In genomic region chr17:17960500-17961050, GRCh38 we compare ENCODE assay signal across 13 cellular contexts. TPM values are rescaled to one million over a fixed set of nuclear protein-coding genes. Genes with fewer than 3 reads are reported as not detected.
DNase-seq lines count a peak whose midpoint lies in the region; ATAC-seq and TF ChIP-seq lines count a peak whose summit lies in the region.
"Had no signal": no experiment of that assay in that cellular context is flagged by ENCODE, and none has a peak within 500 bp of the region (broad histone marks: within the 10 kb centered on the region; RNA-seq: fewer than 3 reads in every experiment).

No MANE protein-coding gene starts in this region.

- peak overlapping the region; percentile 79 for H3K27ac ChIP-seq in hepatocyte
- H3K27ac ChIP-seq: cardiac muscle cell had no signal

- no peak overlapping the region for H2AFZ ChIP-seq in hepatocyte

- H3K4me3 ChIP-seq in hepatocyte: no peak overlapping the region
- H3K4me3 ChIP-seq: cardiac muscle cell had no signal

- TF ChIP-seq CTCF in hepatocyte (IDR thresholded peaks at IDR 0.05; ENCODE audit: poor library complexity): no peak

- ATAC-seq in activated CD8-positive, alpha-beta T cell treated with anti-CD3 and anti-CD28 coated beads, Interleukin-2, amount 10 ng/mL, durations not matched to agents 7 days and 5 days: no peak
- no peak for ATAC-seq in stimulated activated naive CD8-positive, alpha-beta T cell treated with anti-CD3 and anti-CD28 coated beads, Interleukin-15, amount 100 ng/mL, for 72 hours
- ATAC-seq in GM19455 (IDR thresholded peaks at IDR 0.05; ENCODE audit: unreplicated experiment) (no peak), HG03565 (IDR thresholded peaks at IDR 0.05; ENCODE audit: unreplicated experiment) (no peak)

- H3K4me1 ChIP-seq in hepatocyte (ENCODE audit: insufficient read depth): peaks cover 18% of the 10 kb centered on the region

- peaks cover 83% of the 10 kb centered on the region for H3K79me2 ChIP-seq in hepatocyte

- peak overlapping the region; percentile 76 for H3K4me3 Mint-ChIP-seq in T-helper 1 cell treated with Interleukin-12 subunit alpha and Interleukin-12 subunit beta and Interleukin-4 antibody, amounts not matched to agents 30 μg/mL and 1 μg/mL, for 36 hours
- H3K4me3 Mint-ChIP-seq in activated CD8-positive, alpha-beta T cell treated with anti-CD3 and anti-CD28 coated beads, Interleukin-2, amount 10 ng/mL, durations not matched to agents 7 days and 5 days: peak overlapping the region; percentile 75
- H3K4me3 Mint-ChIP-seq in stimulated activated naive CD8-positive, alpha-beta T cell treated with anti-CD3 and anti-CD28 coated beads, Interleukin-15, amount 100 ng/mL, for 72 hours: peak overlapping the region; percentile 79 to 84

- POLR2A ChIA-PET in activated CD8-positive, alpha-beta T cell treated with anti-CD3 and anti-CD28 coated beads, Interleukin-2, amount 10 ng/mL, durations not matched to agents 7 days and 5 days (lab: Charles Lee): interaction anchor here (0.8 to 1.3 kb wide), 4 partner anchors 9 to 124 kb away, joined by 3 to 4 read pairs (median 3); no protein-coding TSS in a partner anchor

- no peaks in the 10 kb centered on the region for H3K9me3 Mint-ChIP-seq in T-helper 1 cell treated with Interleukin-12 subunit alpha and Interleukin-12 subunit beta and Interleukin-4 antibody, amounts not matched to agents 30 μg/mL and 1 μg/mL, for 36 hours
- peaks cover 3% of the 10 kb centered on the region for H3K9me3 Mint-ChIP-seq in activated CD8-positive, alpha-beta T cell treated with anti-CD3 and anti-CD28 coated beads, Interleukin-2, amount 10 ng/mL, durations not matched to agents 7 days and 5 days (ENCODE audit: insufficient read depth)
- peaks cover 0 to 6% of the 10 kb centered on the region in 2 donors for H3K9me3 Mint-ChIP-seq in stimulated activated naive CD8-positive, alpha-beta T cell treated with anti-CD3 and anti-CD28 coated beads, Interleukin-15, amount 100 ng/mL, for 72 hours

- H3K4me2 ChIP-seq in hepatocyte: peak overlapping the region; percentile 54

- DNase-seq in T-helper 1 cell (no peak), hepatocyte (ENCODE audit: low spot score) (no peak), hippocampal formation (lab: John Stamatoyannopoulos, UW) (no peak)
- no peak for DNase-seq in activated CD8-positive, alpha-beta T cell treated with anti-CD3 and anti-CD28 coated beads, Interleukin-2, amount 10 ng/mL, durations not matched to agents 7 days and 5 days
- no peak for DNase-seq in stimulated activated naive CD8-positive, alpha-beta T cell treated with anti-CD3 and anti-CD28 coated beads, Interleukin-15, amount 100 ng/mL, for 72 hours
- DNase-seq: 8988T; activated CD8-positive, alpha-beta memory T cell treated with anti-CD3 and anti-CD28 coated beads for 24 hours; NCI-H446; SHP77 had no signal

- CTCF ChIA-PET in activated CD8-positive, alpha-beta T cell treated with anti-CD3 and anti-CD28 coated beads, Interleukin-2, amount 10 ng/mL, durations not matched to agents 7 days and 5 days (lab: Charles Lee): interaction anchor here (0.7 to 1.6 kb wide), 7 partner anchors 9 to 111 kb away, joined by 3 to 6 read pairs (median 4); partner anchors contain the start of genes DRC3 and TOM1L2

- H3K9me2 ChIP-seq in hepatocyte (replicated peaks; ENCODE audit: insufficient read depth): no peaks in the 10 kb centered on the region

- H3K36me3 Mint-ChIP-seq in T-helper 1 cell treated with Interleukin-12 subunit alpha and Interleukin-12 subunit beta and Interleukin-4 antibody, amounts not matched to agents 30 μg/mL and 1 μg/mL, for 36 hours (ENCODE audit: low read depth): peaks cover 22% of the 10 kb centered on the region
- peaks cover 22% of the 10 kb centered on the region for H3K36me3 Mint-ChIP-seq in activated CD8-positive, alpha-beta T cell treated with anti-CD3 and anti-CD28 coated beads, Interleukin-2, amount 10 ng/mL, durations not matched to agents 7 days and 5 days (ENCODE audit: low read depth)

- H3K9me3 ChIP-seq in hepatocyte (ENCODE audit: low read depth): no peaks in the 10 kb centered on the region

- no peaks in the 10 kb centered on the region for H3K27me3 ChIP-seq in hepatocyte
- H3K27me3 ChIP-seq: cardiac muscle cell had no signal

- H3K27me3 Mint-ChIP-seq in T-helper 1 cell treated with Interleukin-12 subunit alpha and Interleukin-12 subunit beta and Interleukin-4 antibody, amounts not matched to agents 30 μg/mL and 1 μg/mL, for 36 hours (ENCODE audit: low read depth): no peaks in the 10 kb centered on the region
- no peaks in the 10 kb centered on the region for H3K27me3 Mint-ChIP-seq in activated CD8-positive, alpha-beta T cell treated with anti-CD3 and anti-CD28 coated beads, Interleukin-2, amount 10 ng/mL, durations not matched to agents 7 days and 5 days (ENCODE audit: low read depth)
- no peaks in the 10 kb centered on the region for H3K27me3 Mint-ChIP-seq in stimulated activated naive CD8-positive, alpha-beta T cell treated with anti-CD3 and anti-CD28 coated beads, Interleukin-15, amount 100 ng/mL, for 72 hours

- WGBS in hepatocyte (ENCODE audit: low lambda C conversion rate, missing lambda C conversion rate): 67% methylated on average over 5 of the region's 5 CpGs

- peaks cover 17% of the 10 kb centered on the region for H4K20me1 ChIP-seq in hepatocyte (ENCODE audit: insufficient read depth, poor library complexity, severe bottlenecking)

- H3K4me1 Mint-ChIP-seq in T-helper 1 cell treated with Interleukin-12 subunit alpha and Interleukin-12 subunit beta and Interleukin-4 antibody, amounts not matched to agents 30 μg/mL and 1 μg/mL, for 36 hours (ENCODE audit: low read depth): peaks cover 54% of the 10 kb centered on the region
- H3K4me1 Mint-ChIP-seq in activated CD8-positive, alpha-beta T cell treated with anti-CD3 and anti-CD28 coated beads, Interleukin-2, amount 10 ng/mL, durations not matched to agents 7 days and 5 days (ENCODE audit: low read depth): peaks cover 69% of the 10 kb centered on the region
- H3K4me1 Mint-ChIP-seq in stimulated activated naive CD8-positive, alpha-beta T cell treated with anti-CD3 and anti-CD28 coated beads, Interleukin-15, amount 100 ng/mL, for 72 hours: peaks cover 74% of the 10 kb centered on the region

- H3K27ac Mint-ChIP-seq in T-helper 1 cell treated with Interleukin-12 subunit alpha and Interleukin-12 subunit beta and Interleukin-4 antibody, amounts not matched to agents 30 μg/mL and 1 μg/mL, for 36 hours: peak overlapping the region; percentile 98
- peak overlapping the region; percentile 98 for H3K27ac Mint-ChIP-seq in activated CD8-positive, alpha-beta T cell treated with anti-CD3 and anti-CD28 coated beads, Interleukin-2, amount 10 ng/mL, durations not matched to agents 7 days and 5 days
- H3K27ac Mint-ChIP-seq in stimulated activated naive CD8-positive, alpha-beta T cell treated with anti-CD3 and anti-CD28 coated beads, Interleukin-15, amount 100 ng/mL, for 72 hours: peak overlapping the region; percentile 58 to 95

- H3K36me3 ChIP-seq in hepatocyte (replicated peaks; ENCODE audit: insufficient read depth, low read depth): no peaks in the 10 kb centered on the region
- H3K36me3 ChIP-seq: cardiac muscle cell had no signal

RNA-seq across cellular contexts. Expression of gene TOM1L2, which starts 11.6 kb away (rescaled TPM):
- 10 to 100 TPM; 22.1 to 25.0 TPM for total RNA-seq in activated CD8-positive, alpha-beta T cell treated with anti-CD3 and anti-CD28 coated beads, Interleukin-2, amount 10 ng/mL, durations not matched to agents 7 days and 5 days
- 27.5 and 29.6 TPM in 2 replicates for total RNA-seq in hepatocyte
- polyA plus RNA-seq in hepatocyte: 21.5 and 41.1 TPM in 2 replicates

RNA-seq across cellular contexts. Expression of gene DRC3, which starts 12.1 kb away (rescaled TPM):
- total RNA-seq in activated CD8-positive, alpha-beta T cell treated with anti-CD3 and anti-CD28 coated beads, Interleukin-2, amount 10 ng/mL, durations not matched to agents 7 days and 5 days: under 1 TPM; 0.70 to 0.95 TPM
- 1.1 TPM in 2 replicates for total RNA-seq in hepatocyte
- 1.8 and 3.2 TPM in 2 replicates for polyA plus RNA-seq in hepatocyte
